ENCODE assay signal across 1 cellular context in the genomic region with DNA sequence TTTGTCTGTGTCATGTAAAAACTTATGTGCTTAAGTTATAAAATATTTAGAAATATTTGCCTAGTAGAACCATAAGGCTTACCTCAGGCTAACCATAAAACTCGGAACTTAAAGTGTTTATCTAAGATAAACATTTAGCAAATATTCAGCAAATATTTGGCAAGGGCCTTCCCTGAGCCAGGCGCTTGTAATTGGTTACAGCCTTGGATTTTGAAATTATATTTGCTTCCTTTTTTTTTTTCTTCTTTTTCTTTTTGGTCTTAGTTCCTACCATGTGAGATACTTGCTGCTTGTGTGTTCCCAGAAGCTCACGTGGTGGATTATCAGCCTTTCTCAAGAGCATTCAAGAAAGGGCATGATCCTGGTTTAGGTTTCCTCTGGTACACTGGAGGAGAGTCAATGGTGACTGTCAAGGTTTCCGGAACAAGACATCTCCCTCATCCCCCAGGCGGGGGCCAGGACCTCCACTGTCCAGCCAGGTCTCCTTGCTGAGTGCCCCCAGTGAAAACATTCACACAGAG.
TF ChIP-seq lines count a peak whose summit lies in the region.

No MANE protein-coding gene starts in this region.

TF ChIP-seq in GM23338, 12 proteins besides CTCF, POLR2A, EP300 and RAD21 (continued from another document):
- TF ChIP-seq, protein P1, sequence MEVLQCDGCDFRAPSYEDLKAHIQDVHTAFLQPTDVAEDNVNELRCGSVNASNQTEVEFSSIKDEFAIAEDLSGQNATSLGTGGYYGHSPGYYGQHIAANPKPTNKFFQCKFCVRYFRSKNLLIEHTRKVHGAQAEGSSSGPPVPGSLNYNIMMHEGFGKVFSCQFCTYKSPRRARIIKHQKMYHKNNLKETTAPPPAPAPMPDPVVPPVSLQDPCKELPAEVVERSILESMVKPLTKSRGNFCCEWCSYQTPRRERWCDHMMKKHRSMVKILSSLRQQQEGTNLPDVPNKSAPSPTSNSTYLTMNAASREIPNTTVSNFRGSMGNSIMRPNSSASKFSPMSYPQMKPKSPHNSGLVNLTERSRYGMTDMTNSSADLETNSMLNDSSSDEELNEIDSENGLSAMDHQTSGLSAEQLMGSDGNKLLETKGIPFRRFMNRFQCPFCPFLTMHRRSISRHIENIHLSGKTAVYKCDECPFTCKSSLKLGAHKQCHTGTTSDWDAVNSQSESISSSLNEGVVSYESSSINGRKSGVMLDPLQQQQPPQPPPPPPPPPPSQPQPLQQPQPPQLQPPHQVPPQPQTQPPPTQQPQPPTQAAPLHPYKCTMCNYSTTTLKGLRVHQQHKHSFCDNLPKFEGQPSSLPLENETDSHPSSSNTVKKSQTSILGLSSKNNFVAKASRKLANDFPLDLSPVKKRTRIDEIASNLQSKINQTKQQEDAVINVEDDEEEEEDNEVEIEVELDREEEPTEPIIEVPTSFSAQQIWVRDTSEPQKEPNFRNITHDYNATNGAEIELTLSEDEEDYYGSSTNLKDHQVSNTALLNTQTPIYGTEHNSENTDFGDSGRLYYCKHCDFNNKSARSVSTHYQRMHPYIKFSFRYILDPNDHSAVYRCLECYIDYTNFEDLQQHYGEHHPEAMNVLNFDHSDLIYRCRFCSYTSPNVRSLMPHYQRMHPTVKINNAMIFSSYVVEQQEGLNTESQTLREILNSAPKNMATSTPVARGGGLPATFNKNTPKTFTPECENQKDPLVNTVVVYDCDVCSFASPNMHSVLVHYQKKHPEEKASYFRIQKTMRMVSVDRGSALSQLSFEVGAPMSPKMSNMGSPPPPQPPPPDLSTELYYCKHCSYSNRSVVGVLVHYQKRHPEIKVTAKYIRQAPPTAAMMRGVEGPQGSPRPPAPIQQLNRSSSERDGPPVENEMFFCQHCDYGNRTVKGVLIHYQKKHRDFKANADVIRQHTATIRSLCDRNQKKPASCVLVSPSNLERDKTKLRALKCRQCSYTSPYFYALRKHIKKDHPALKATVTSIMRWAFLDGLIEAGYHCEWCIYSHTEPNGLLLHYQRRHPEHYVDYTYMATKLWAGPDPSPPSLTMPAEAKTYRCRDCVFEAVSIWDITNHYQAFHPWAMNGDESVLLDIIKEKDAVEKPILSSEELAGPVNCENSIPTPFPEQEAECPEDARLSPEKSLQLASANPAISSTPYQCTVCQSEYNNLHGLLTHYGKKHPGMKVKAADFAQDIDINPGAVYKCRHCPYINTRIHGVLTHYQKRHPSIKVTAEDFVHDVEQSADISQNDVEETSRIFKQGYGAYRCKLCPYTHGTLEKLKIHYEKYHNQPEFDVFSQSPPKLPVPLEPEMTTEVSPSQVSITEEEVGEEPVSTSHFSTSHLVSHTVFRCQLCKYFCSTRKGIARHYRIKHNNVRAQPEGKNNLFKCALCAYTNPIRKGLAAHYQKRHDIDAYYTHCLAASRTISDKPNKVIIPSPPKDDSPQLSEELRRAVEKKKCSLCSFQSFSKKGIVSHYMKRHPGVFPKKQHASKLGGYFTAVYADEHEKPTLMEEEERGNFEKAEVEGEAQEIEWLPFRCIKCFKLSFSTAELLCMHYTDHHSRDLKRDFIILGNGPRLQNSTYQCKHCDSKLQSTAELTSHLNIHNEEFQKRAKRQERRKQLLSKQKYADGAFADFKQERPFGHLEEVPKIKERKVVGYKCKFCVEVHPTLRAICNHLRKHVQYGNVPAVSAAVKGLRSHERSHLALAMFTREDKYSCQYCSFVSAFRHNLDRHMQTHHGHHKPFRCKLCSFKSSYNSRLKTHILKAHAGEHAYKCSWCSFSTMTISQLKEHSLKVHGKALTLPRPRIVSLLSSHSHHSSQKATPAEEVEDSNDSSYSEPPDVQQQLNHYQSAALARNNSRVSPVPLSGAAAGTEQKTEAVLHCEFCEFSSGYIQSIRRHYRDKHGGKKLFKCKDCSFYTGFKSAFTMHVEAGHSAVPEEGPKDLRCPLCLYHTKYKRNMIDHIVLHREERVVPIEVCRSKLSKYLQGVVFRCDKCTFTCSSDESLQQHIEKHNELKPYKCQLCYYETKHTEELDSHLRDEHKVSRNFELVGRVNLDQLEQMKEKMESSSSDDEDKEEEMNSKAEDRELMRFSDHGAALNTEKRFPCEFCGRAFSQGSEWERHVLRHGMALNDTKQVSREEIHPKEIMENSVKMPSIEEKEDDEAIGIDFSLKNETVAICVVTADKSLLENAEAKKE (CRISPR knock-in tag; IDR thresholded peaks at IDR 0.05): no peak
- no peak for TF ChIP-seq CREB1 (CRISPR knock-in tag; IDR thresholded peaks at IDR 0.05; ENCODE audit: low read depth)
- no peak for TF ChIP-seq ZNF114 (CRISPR knock-in tag; IDR thresholded peaks at IDR 0.05)
- TF ChIP-seq NANOG (IDR thresholded peaks at IDR 0.05; ENCODE audit: borderline replicate concordance): no peak
- TF ChIP-seq, protein P2, sequence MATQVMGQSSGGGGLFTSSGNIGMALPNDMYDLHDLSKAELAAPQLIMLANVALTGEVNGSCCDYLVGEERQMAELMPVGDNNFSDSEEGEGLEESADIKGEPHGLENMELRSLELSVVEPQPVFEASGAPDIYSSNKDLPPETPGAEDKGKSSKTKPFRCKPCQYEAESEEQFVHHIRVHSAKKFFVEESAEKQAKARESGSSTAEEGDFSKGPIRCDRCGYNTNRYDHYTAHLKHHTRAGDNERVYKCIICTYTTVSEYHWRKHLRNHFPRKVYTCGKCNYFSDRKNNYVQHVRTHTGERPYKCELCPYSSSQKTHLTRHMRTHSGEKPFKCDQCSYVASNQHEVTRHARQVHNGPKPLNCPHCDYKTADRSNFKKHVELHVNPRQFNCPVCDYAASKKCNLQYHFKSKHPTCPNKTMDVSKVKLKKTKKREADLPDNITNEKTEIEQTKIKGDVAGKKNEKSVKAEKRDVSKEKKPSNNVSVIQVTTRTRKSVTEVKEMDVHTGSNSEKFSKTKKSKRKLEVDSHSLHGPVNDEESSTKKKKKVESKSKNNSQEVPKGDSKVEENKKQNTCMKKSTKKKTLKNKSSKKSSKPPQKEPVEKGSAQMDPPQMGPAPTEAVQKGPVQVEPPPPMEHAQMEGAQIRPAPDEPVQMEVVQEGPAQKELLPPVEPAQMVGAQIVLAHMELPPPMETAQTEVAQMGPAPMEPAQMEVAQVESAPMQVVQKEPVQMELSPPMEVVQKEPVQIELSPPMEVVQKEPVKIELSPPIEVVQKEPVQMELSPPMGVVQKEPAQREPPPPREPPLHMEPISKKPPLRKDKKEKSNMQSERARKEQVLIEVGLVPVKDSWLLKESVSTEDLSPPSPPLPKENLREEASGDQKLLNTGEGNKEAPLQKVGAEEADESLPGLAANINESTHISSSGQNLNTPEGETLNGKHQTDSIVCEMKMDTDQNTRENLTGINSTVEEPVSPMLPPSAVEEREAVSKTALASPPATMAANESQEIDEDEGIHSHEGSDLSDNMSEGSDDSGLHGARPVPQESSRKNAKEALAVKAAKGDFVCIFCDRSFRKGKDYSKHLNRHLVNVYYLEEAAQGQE (IDR thresholded peaks at IDR 0.05; ENCODE audit: unreplicated experiment): no peak
- TF ChIP-seq EZH2 (IDR thresholded peaks at IDR 0.05; ENCODE audit: low read depth, unreplicated experiment): no peak
- no peak for TF ChIP-seq EZH2phosphoT487 (IDR thresholded peaks at IDR 0.05; ENCODE audit: unreplicated experiment)
- TF ChIP-seq JUNB (IDR thresholded peaks at IDR 0.05; ENCODE audit: unreplicated experiment): no peak
- TF ChIP-seq ZNF331 (CRISPR knock-in tag; IDR thresholded peaks at IDR 0.05; ENCODE audit: low read depth): no peak
- TF ChIP-seq STAT1 (IDR thresholded peaks at IDR 0.05; ENCODE audit: unreplicated experiment): no peak
TF ChIP-seq in GM23338: peak in this region for 0.
